In the genomic region with DNA sequence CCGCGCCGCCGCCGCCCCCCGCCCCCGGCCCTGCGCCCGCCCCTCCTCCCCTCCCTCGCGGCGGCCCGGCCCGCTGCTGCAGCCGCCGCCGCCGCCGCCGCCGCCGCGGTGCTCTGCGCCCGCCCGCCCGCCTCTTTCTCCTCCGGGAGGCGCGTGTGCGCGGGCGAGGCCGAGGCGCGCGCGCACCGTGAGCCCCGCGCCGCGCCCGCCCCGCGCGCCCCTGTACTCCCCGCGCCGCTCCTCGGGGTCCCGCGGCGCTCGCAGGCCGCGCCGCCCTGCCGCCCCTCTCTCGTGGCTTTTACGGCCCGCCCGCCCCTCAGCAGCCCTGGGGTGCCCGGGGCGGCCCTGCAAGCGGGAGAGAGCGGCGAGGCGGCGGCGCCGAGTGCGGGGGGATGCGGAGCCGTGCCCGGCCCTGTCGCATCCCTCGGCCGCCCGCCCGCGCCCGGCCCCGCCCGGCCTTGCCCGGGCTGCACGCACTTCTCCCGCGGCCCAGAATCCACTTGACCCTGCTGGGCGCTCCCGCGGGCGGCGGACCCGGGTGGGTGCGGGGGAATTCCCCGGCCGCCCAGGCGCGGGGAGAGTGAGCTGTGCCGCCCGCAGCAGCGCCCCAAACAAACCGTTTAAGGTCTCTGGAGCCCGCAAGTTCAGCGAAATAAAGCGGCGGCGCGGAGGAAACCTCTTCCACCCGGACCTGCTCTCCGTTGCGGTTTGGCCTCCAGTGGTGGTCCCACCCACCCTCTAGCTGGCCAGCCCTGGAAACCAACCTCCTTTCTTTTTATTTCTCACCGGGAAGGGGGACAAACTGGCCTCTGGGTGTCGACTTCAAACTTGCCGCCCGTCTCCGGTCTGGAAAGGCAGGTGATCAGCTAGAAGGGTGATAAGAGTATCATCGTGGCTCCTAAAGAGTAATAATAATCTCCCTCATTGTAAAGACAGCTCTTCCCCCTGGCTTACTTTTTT, we compare ENCODE assay signal across 8 cellular contexts. TPM values are rescaled to one million over a fixed set of nuclear protein-coding genes. Genes with fewer than 3 reads are reported as not detected.
A peak's percentile ranks its signal among the peaks of the same experiment; 100 is the strongest.
DNase-seq lines count a peak whose midpoint lies in the region; ATAC-seq and TF ChIP-seq lines count a peak whose summit lies in the region.

No MANE protein-coding gene starts in this region.

- CTCF ChIA-PET in AG04449 (lab: Yijun Ruan, JAX), result no interaction called here

- POLR2A ChIA-PET in AG04449 (lab: Yijun Ruan, JAX), result no interaction called here

- H3K4me3 Mint-ChIP-seq in activated CD4-positive, alpha-beta T cell treated with anti-CD3 and anti-CD28 coated beads, Interleukin-2, amount 10 ng/mL, durations not matched to agents 24 days and 14 days, result peak overlapping the region; percentile 75
- H3K4me3 Mint-ChIP-seq in neural crest cell, result peak overlapping the region; percentile 90

- H3K4me1 Mint-ChIP-seq in activated CD4-positive, alpha-beta T cell treated with anti-CD3 and anti-CD28 coated beads, Interleukin-2, amount 10 ng/mL, durations not matched to agents 24 days and 14 days, result peaks cover 6% of the 10 kb centered on the region
- peaks cover 40% of the 10 kb centered on the region for H3K4me1 Mint-ChIP-seq in neural crest cell

- H3K27ac Mint-ChIP-seq in activated CD4-positive, alpha-beta T cell treated with anti-CD3 and anti-CD28 coated beads, Interleukin-2, amount 10 ng/mL, durations not matched to agents 24 days and 14 days, result no peak overlapping the region
- peak overlapping the region; percentile 92 for H3K27ac Mint-ChIP-seq in neural crest cell (ENCODE audit: unreplicated experiment)

- H3K9me3 Mint-ChIP-seq in activated CD4-positive, alpha-beta T cell treated with anti-CD3 and anti-CD28 coated beads, Interleukin-2, amount 10 ng/mL, durations not matched to agents 24 days and 14 days, result no peaks in the 10 kb centered on the region
- H3K9me3 Mint-ChIP-seq in neural crest cell, result no peaks in the 10 kb centered on the region

- H3K27me3 Mint-ChIP-seq in activated CD4-positive, alpha-beta T cell treated with anti-CD3 and anti-CD28 coated beads, Interleukin-2, amount 10 ng/mL, durations not matched to agents 24 days and 14 days, result peaks cover 24% of the 10 kb centered on the region
- peaks cover 10% of the 10 kb centered on the region for H3K27me3 Mint-ChIP-seq in neural crest cell (ENCODE audit: low read depth)

- H3K4me3 ChIP-seq in AG04449 (ENCODE audit: low read depth, low read length), result peak overlapping the region; percentile 61
- peak overlapping the region; percentile 19 for H3K4me3 ChIP-seq in fibroblast of pulmonary artery (replicated peaks; ENCODE audit: low read depth, low read length)

- ATAC-seq in GM21360 (IDR thresholded peaks at IDR 0.05; ENCODE audit: unreplicated experiment) (peak; percentile 21), GM21737 (IDR thresholded peaks at IDR 0.05; ENCODE audit: unreplicated experiment) (no peak)

- H3K36me3 Mint-ChIP-seq in activated CD4-positive, alpha-beta T cell treated with anti-CD3 and anti-CD28 coated beads, Interleukin-2, amount 10 ng/mL, durations not matched to agents 24 days and 14 days (ENCODE audit: low read depth), result no peaks in the 10 kb centered on the region
- H3K36me3 Mint-ChIP-seq in neural crest cell (ENCODE audit: low read depth), result no peaks in the 10 kb centered on the region

- DNase-seq in AG04449 (ENCODE audit: low read depth, low spot score) (no peak), fibroblast of pulmonary artery (ENCODE audit: low read depth) (no peak), neural crest cell (ENCODE audit: low read depth, low spot score) (peak; percentile 43), dedifferentiated amniotic fluid mesenchymal stem cell (ENCODE audit: extremely low spot score) (no peak), NAMALWA (ENCODE audit: low spot score) (no peak)
- DNase-seq in activated CD4-positive, alpha-beta T cell treated with anti-CD3 and anti-CD28 coated beads, Interleukin-2, amount 10 ng/mL, durations not matched to agents 24 days and 14 days, result peak; percentile 61

- no peak for TF ChIP-seq CTCF in AG04449 (IDR thresholded peaks at IDR 0.05; ENCODE audit: insufficient read depth, low read length, missing control alignments)
- TF ChIP-seq CTCF in fibroblast of pulmonary artery (IDR thresholded peaks at IDR 0.05; ENCODE audit: low read length, missing control alignments), result no peak
- no peak for TF ChIP-seq CTCF in neural crest cell (conservative IDR thresholded peaks at IDR 0.05)

- intact Hi-C loops in activated CD4-positive, alpha-beta T cell treated with anti-CD3 and anti-CD28 coated beads, Interleukin-2, amount 10 ng/mL, durations not matched to agents 24 days and 14 days (cut with micrococcal nuclease), result loop anchor here (5.0 kb wide), 1 partner anchor 37 kb away; a partner anchor contains a TSS

RNA-seq across cellular contexts. Expression of a gene that starts 37.4 kb away (rescaled TPM):
- 5.7 and 5.9 TPM in 2 replicates for total RNA-seq in activated CD4-positive, alpha-beta T cell treated with anti-CD3 and anti-CD28 coated beads, Interleukin-2, amount 10 ng/mL, durations not matched to agents 24 days and 14 days
- 20.9 and 25.7 TPM in 2 replicates for total RNA-seq in neural crest cell

Comparison
In these comparisons a context has a peak if more than half of its experiments do, and no peak if none do; other contexts are left out.
1. DNase-seq: peak in activated CD4-positive, alpha-beta T cell treated with anti-CD3 and anti-CD28 coated beads, Interleukin-2, amount 10 ng/mL, durations not matched to agents 24 days and 14 days (single experiment) and neural crest cell (single experiment); none in AG04449 (single experiment), fibroblast of pulmonary artery (single experiment), dedifferentiated amniotic fluid mesenchymal stem cell (single experiment) and NAMALWA (single experiment).